ENCODE assay signal across 17 cellular contexts in the genomic region with DNA sequence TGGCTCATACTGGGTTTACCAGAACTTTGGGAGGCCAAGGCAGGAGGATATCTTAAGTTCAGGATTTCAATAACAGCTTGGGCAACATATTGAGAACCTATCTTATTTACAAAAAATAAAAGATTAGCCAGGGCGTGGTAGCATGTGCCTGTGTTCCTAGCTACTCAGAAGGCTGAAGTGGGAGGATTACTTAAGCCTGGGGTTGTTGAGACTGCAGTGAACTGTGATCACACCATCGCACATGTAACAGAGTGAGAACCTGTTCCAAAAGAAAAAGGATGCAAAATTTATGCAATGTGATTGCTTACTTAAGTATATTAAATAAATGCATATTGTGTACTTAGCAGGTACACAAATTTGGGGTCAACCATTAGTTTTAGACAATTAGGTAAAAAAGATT.
DNase-seq lines count a peak whose midpoint lies in the region; ATAC-seq and TF ChIP-seq lines count a peak whose summit lies in the region.
"Had no signal": no experiment of that assay in that cellular context is flagged by ENCODE, and none has a peak within 500 bp of the region (broad histone marks: within the 10 kb centered on the region; RNA-seq: fewer than 3 reads in every experiment).

No MANE protein-coding gene starts in this region.

- intact Hi-C loops in Right ventricle myocardium inferior (cut with DNase I) (no loop called here), left ventricle myocardium inferior (cut with micrococcal nuclease) (no loop called here), mucosa of descending colon (cut with DNase I, micrococcal nuclease) (no loop called here), prostate gland (cut with DNase I) (no loop called here)

- TF ChIP-seq POLR2A in prostate gland (IDR thresholded peaks at IDR 0.05), result no peak

- H3K36me3 ChIP-seq in left ventricle myocardium inferior (no peaks in the 10 kb centered on the region), mucosa of descending colon (ENCODE audit: low read depth) (no peaks in the 10 kb centered on the region), prostate gland (no peaks in the 10 kb centered on the region)

- H3K9me3 ChIP-seq in left ventricle myocardium inferior (replicated peaks) (no peaks in the 10 kb centered on the region), mucosa of descending colon (no peaks in the 10 kb centered on the region), prostate gland (no peaks in the 10 kb centered on the region)

- H3K4me3 ChIP-seq in left ventricle myocardium inferior (no peak overlapping the region), mucosa of descending colon (no peak overlapping the region), prostate gland (no peak overlapping the region)
- H3K4me3 ChIP-seq: GM23248 had no signal

- no peak for TF ChIP-seq CTCF in left ventricle myocardium inferior (IDR thresholded peaks at IDR 0.05; ENCODE audit: borderline replicate concordance)
- TF ChIP-seq CTCF in mucosa of descending colon (IDR thresholded peaks at IDR 0.05), result no peak
- TF ChIP-seq CTCF in prostate gland (IDR thresholded peaks at IDR 0.05), result no peak

- H3K27ac ChIP-seq in left ventricle myocardium inferior (replicated peaks) (no peak overlapping the region), prostate gland (no peak overlapping the region)
- H3K27ac ChIP-seq: GM23248, HL-60 had no signal

- no peak for DNase-seq in Right ventricle myocardium inferior (ENCODE audit: missing footprints)
- no peak for DNase-seq in left ventricle myocardium inferior
- DNase-seq in DMS53 treated with DMSO at 0.1 percent for 48 hours (lab: John Stamatoyannopoulos, UW; ENCODE audit: unreplicated experiment), result peak; percentile 15
- DNase-seq in NCI-H524 treated with DMSO at 0.1 percent for 48 hours (lab: John Stamatoyannopoulos, UW), result peak; percentile 46
- no peak for DNase-seq in mucosa of descending colon
- DNase-seq in activated CD8-positive, alpha-beta memory T cell treated with anti-CD3 and anti-CD28 coated beads, Interleukin-2, amount 50 U/mL, for 4 hours, result no peak
- no peak for DNase-seq in prostate gland (ENCODE audit: low spot score)
- DNase-seq: ACHN; C1 segment of cervical spinal cord; Calu3; CD4-positive, alpha-beta T cell; DMS 273 treated with DMSO at 0.1 percent for 48 hours; GF-D8; GM23248 had no signal

- WGBS in prostate gland, result 84% methylated on average over 2 of the region's 2 CpGs

- H3K4me1 ChIP-seq in left ventricle myocardium inferior (peaks cover 44% of the 10 kb centered on the region), mucosa of descending colon (ENCODE audit: low read depth) (no peaks in the 10 kb centered on the region), prostate gland (replicated peaks) (no peaks in the 10 kb centered on the region)

- peak; percentile 52 for ATAC-seq in Right ventricle myocardium inferior
- ATAC-seq in mucosa of descending colon, result peak; percentile 44
- ATAC-seq in HG02884 (IDR thresholded peaks at IDR 0.05; ENCODE audit: unreplicated experiment), result no peak
- ATAC-seq: HCT116 had no signal

- no peaks in the 10 kb centered on the region for H3K27me3 ChIP-seq in left ventricle myocardium inferior (ENCODE audit: low read depth)
- H3K27me3 ChIP-seq in prostate gland (replicated peaks; ENCODE audit: insufficient read depth), result no peaks in the 10 kb centered on the region

Comparison
In these comparisons a context has a peak if more than half of its experiments do, and no peak if none do; other contexts are left out.
1. DNase-seq: peak in DMS53 treated with DMSO at 0.1 percent for 48 hours (single experiment) and NCI-H524 treated with DMSO at 0.1 percent for 48 hours (single experiment); none in Right ventricle myocardium inferior (single experiment), left ventricle myocardium inferior (single experiment), mucosa of descending colon (0 of 3), activated CD8-positive, alpha-beta memory T cell treated with anti-CD3 and anti-CD28 coated beads, Interleukin-2, amount 50 U/mL, for 4 hours (single experiment) and prostate gland (single experiment).